Comparison of ENCODE assay signal across 29 cellular contexts in the genomic region with DNA sequence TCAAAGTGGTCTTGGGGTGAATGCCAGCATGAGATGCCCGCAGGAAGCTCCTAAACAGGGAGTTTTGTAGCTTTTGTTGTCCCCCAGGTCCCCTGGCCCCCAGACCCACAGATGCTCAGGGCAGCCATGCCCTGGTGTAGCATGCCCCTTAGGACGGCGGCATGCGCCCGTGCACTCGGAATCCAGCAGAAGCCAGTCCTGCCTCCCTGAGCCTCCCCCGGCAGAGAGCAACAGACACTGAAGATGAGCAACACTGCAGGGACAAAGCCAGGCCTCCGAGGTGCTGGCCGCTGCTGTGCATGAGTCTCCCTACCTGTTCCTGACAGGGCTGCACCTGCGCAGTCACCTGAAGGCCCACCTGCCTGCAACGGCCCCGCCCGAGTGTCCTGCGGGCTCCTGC.
"Had no signal": no experiment of that assay in that cellular context is flagged by ENCODE, and none has a peak within 500 bp of the region (broad histone marks: within the 10 kb centered on the region; RNA-seq: fewer than 3 reads in every experiment).

No MANE protein-coding gene starts in this region.

- H3K4me3 Mint-ChIP-seq: natural killer cell treated with Interleukin-12 subunit alpha and Interleukin-12 subunit beta and Interleukin-15 and Interleukin-18, amount 100 ng/mL, for 72 hours; nephron progenitor cell; neural crest cell; stimulated activated effector memory CD8-positive, alpha-beta T cell treated with anti-CD3 and anti-CD28 coated beads, Interleukin-12 subunit alpha, Interleukin-12 subunit beta, amount 100 ng/mL, for 72 hours; stimulated activated naive B cell treated with anti-CD40 and anti-IgM and Interleukin-4, amounts not matched to agents 10 μg/mL and 1 μg/mL and 100 μg/mL, for 72 hours; stimulated activated naive CD8-positive, alpha-beta T cell treated with anti-CD3 and anti-CD28 coated beads, Interleukin-15, Interleukin-2, amounts not matched to agents 100 ng/mL and 50 ng/mL, for 24 hours; type B pancreatic cell had no signal

- H3K4me1 ChIP-seq: parathyroid adenoma, psoas muscle, right lobe of liver, sigmoid colon, testis, transverse colon, upper lobe of right lung, uterus had no signal

- H3K9me3 ChIP-seq: ovary, psoas muscle, right lobe of liver, sigmoid colon, suprapubic skin, testis, tibial artery, transverse colon, upper lobe of right lung, uterus had no signal

- H3K27ac ChIP-seq: ovary, parathyroid adenoma, psoas muscle, right lobe of liver, sigmoid colon, suprapubic skin, testis, tibial artery, transverse colon, upper lobe of right lung, uterus had no signal

- DNase-seq: naive thymus-derived CD8-positive, alpha-beta T cell; nephron progenitor cell; occipital lobe; ovary; psoas muscle; right lobe of liver; sigmoid colon; small intestine; stimulated activated CD4-positive, alpha-beta T cell treated with anti-CD3 and anti-CD28 coated beads, Interleukin-15, amount 100 ng/mL, for 24 hours; stimulated activated CD4-positive, alpha-beta T cell treated with anti-CD3 and anti-CD28 coated beads, Interleukin-2, amount 100 ng/mL, for 24 hours; stimulated activated CD4-positive, alpha-beta T cell treated with anti-CD3 and anti-CD28 coated beads, Interleukin-2, amount 100 ng/mL, for 48 hours; stimulated activated CD4-positive, alpha-beta T cell treated with anti-CD3 and anti-CD28 coated beads, Interleukin-4, amount 100 ng/mL, for 24 hours; stimulated activated naive B cell treated with anti-CD40 and anti-IgM and Interleukin-4, amounts not matched to agents 10 μg/mL and 1 μg/mL and 100 μg/mL, for 72 hours; stimulated activated naive CD4-positive, alpha-beta T cell treated with Interleukin-2 at 50 U/mL for 16 hours; substantia nigra; testis; tibial artery; transverse colon; upper lobe of right lung; uterus had no signal

- H3K4me3 ChIP-seq: ovary, psoas muscle, right lobe of liver, sigmoid colon, suprapubic skin, testis, tibial artery, transverse colon, upper lobe of right lung, uterus had no signal

- H3K36me3 ChIP-seq: ovary, right lobe of liver, sigmoid colon, tibial artery, transverse colon, uterus had no signal

- H3K27ac Mint-ChIP-seq: nephron progenitor cell; progenitor cell of endocrine pancreas; stimulated activated effector memory CD8-positive, alpha-beta T cell treated with anti-CD3 and anti-CD28 coated beads, Interleukin-12 subunit alpha, Interleukin-12 subunit beta, amount 100 ng/mL, for 72 hours; stimulated activated naive B cell treated with anti-CD40 and anti-IgM and Interleukin-4, amounts not matched to agents 10 μg/mL and 1 μg/mL and 100 μg/mL, for 72 hours; stimulated activated naive CD8-positive, alpha-beta T cell treated with anti-CD3 and anti-CD28 coated beads, Interleukin-15, Interleukin-2, amounts not matched to agents 100 ng/mL and 50 ng/mL, for 24 hours had no signal

- ATAC-seq: natural killer cell treated with Interleukin-12 subunit alpha and Interleukin-12 subunit beta and Interleukin-15 and Interleukin-18, amount 100 ng/mL, for 72 hours; psoas muscle; right cardiac atrium; right lobe of liver; stimulated activated effector memory CD8-positive, alpha-beta T cell treated with anti-CD3 and anti-CD28 coated beads, Interleukin-12 subunit alpha, Interleukin-12 subunit beta, amount 100 ng/mL, for 72 hours; stimulated activated naive B cell treated with anti-CD40 and anti-IgM and Interleukin-4, amounts not matched to agents 10 μg/mL and 1 μg/mL and 100 μg/mL, for 72 hours; upper lobe of right lung had no signal

- H3K9me3 Mint-ChIP-seq: naive thymus-derived CD8-positive, alpha-beta T cell; natural killer cell treated with Interleukin-12 subunit alpha and Interleukin-12 subunit beta and Interleukin-15 and Interleukin-18, amount 100 ng/mL, for 72 hours; nephron progenitor cell; neural crest cell; stimulated activated effector memory CD8-positive, alpha-beta T cell treated with anti-CD3 and anti-CD28 coated beads, Interleukin-12 subunit alpha, Interleukin-12 subunit beta, amount 100 ng/mL, for 72 hours; stimulated activated naive B cell treated with anti-CD40 and anti-IgM and Interleukin-4, amounts not matched to agents 10 μg/mL and 1 μg/mL and 100 μg/mL, for 72 hours; stimulated activated naive CD8-positive, alpha-beta T cell treated with anti-CD3 and anti-CD28 coated beads, Interleukin-15, Interleukin-2, amounts not matched to agents 100 ng/mL and 50 ng/mL, for 24 hours; type B pancreatic cell had no signal

- H3K27me3 Mint-ChIP-seq: progenitor cell of endocrine pancreas; stimulated activated naive B cell treated with anti-CD40 and anti-IgM and Interleukin-4, amounts not matched to agents 10 μg/mL and 1 μg/mL and 100 μg/mL, for 72 hours; stimulated activated naive CD8-positive, alpha-beta T cell treated with anti-CD3 and anti-CD28 coated beads, Interleukin-15, Interleukin-2, amounts not matched to agents 100 ng/mL and 50 ng/mL, for 24 hours; type B pancreatic cell had no signal

- H3K4me1 Mint-ChIP-seq: neural crest cell; stimulated activated naive B cell treated with anti-CD40 and anti-IgM and Interleukin-4, amounts not matched to agents 10 μg/mL and 1 μg/mL and 100 μg/mL, for 72 hours had no signal

- FAIRE-seq: small intestine had no signal

- H3K9ac ChIP-seq: parathyroid adenoma had no signal

- H3K36me3 Mint-ChIP-seq: naive thymus-derived CD8-positive, alpha-beta T cell; natural killer cell treated with Interleukin-12 subunit alpha and Interleukin-12 subunit beta and Interleukin-15 and Interleukin-18, amount 100 ng/mL, for 72 hours; stimulated activated effector memory CD8-positive, alpha-beta T cell treated with anti-CD3 and anti-CD28 coated beads, Interleukin-12 subunit alpha, Interleukin-12 subunit beta, amount 100 ng/mL, for 72 hours; type B pancreatic cell had no signal
